ENCODE assay signal across 9 cellular contexts in genomic region chr14:52949249-52949648, GRCh38. TPM values are rescaled to one million over a fixed set of nuclear protein-coding genes. Genes with fewer than 3 reads are reported as not detected.
DNase-seq lines count a peak whose midpoint lies in the region; ATAC-seq lines count a peak whose summit lies in the region.
"Had no signal": no experiment of that assay in that cellular context is flagged by ENCODE, and none has a peak within 500 bp of the region (broad histone marks: within the 10 kb centered on the region; RNA-seq: fewer than 3 reads in every experiment).

No MANE protein-coding gene starts in this region.

- H3K9me3 ChIP-seq in HUES48 (ENCODE audit: control insufficient read depth, insufficient read depth, low read length) (no peaks in the 10 kb centered on the region), adipocyte (ENCODE audit: control insufficient read depth, low read length) (no peaks in the 10 kb centered on the region), iPS-20b (ENCODE audit: insufficient read depth, low read depth, low read length) (no peaks in the 10 kb centered on the region)

- H3K36me3 ChIP-seq in HUES48 (ENCODE audit: control insufficient read depth, insufficient read depth, low read length) (peaks cover 16% of the 10 kb centered on the region), adipocyte (ENCODE audit: control insufficient read depth, insufficient read depth, low read length, severe bottlenecking) (peaks cover 33% of the 10 kb centered on the region), iPS-20b (ENCODE audit: insufficient read depth, low read depth, low read length) (peaks cover 20% of the 10 kb centered on the region)

- peak overlapping the region; percentile 70; the same call in 1 of the 2 replicates for H3K9ac ChIP-seq in HUES48 (ENCODE audit: low read depth, low read length)
- H3K9ac ChIP-seq in adipocyte (ENCODE audit: low read length), result peak overlapping the region; percentile 99
- H3K9ac ChIP-seq in iPS-20b (ENCODE audit: low read depth, low read length), result peak overlapping the region; percentile 94; the same call in 1 of the 2 replicates

- H3K27me3 Mint-ChIP-seq in stimulated activated memory B cell treated with anti-CD40 and anti-IgM and Interleukin-4, amounts not matched to agents 10 μg/mL and 1 μg/mL and 100 μg/mL, for 72 hours, result peaks cover 50% of the 10 kb centered on the region

- ATAC-seq in stimulated activated memory B cell treated with anti-CD40 and anti-IgM and Interleukin-4, amounts not matched to agents 10 μg/mL and 1 μg/mL and 100 μg/mL, for 72 hours, result no peak

- H3K27me3 ChIP-seq in HUES48 (ENCODE audit: control insufficient read depth, insufficient read depth, low read length), result no peaks in the 10 kb centered on the region
- H3K27me3 ChIP-seq in adipocyte (replicated peaks; ENCODE audit: control insufficient read depth, insufficient read depth, low read length), result no peaks in the 10 kb centered on the region
- no peaks in the 10 kb centered on the region for H3K27me3 ChIP-seq in iPS-20b (ENCODE audit: insufficient read depth, low read length)

- H3K27ac Mint-ChIP-seq in stimulated activated memory B cell treated with anti-CD40 and anti-IgM and Interleukin-4, amounts not matched to agents 10 μg/mL and 1 μg/mL and 100 μg/mL, for 72 hours, result no peak overlapping the region

- no peaks in the 10 kb centered on the region for H3K9me3 Mint-ChIP-seq in stimulated activated memory B cell treated with anti-CD40 and anti-IgM and Interleukin-4, amounts not matched to agents 10 μg/mL and 1 μg/mL and 100 μg/mL, for 72 hours
- H3K9me3 Mint-ChIP-seq: IgD-negative memory B cell had no signal

- H3K4me3 ChIP-seq in HUES48 (ENCODE audit: low read depth, low read length), result peak overlapping the region; percentile 85
- H3K4me3 ChIP-seq in adipocyte (ENCODE audit: low read length), result peak overlapping the region; percentile 93
- H3K4me3 ChIP-seq in iPS-20b (ENCODE audit: low read length), result peak overlapping the region; percentile 99

- no peak overlapping the region for H3K27ac ChIP-seq in HUES48 (ENCODE audit: low read depth, low read length)
- no peak overlapping the region for H3K27ac ChIP-seq in iPS-20b (ENCODE audit: low read length)

- no peaks in the 10 kb centered on the region for H3K36me3 Mint-ChIP-seq in stimulated activated memory B cell treated with anti-CD40 and anti-IgM and Interleukin-4, amounts not matched to agents 10 μg/mL and 1 μg/mL and 100 μg/mL, for 72 hours

- DNase-seq in adipocyte (ENCODE audit: low read depth), result no peak
- DNase-seq in Kasumi-1 (lab: John Stamatoyannopoulos, UW), result no peak
- DNase-seq in stimulated activated CD4-positive, alpha-beta T cell treated with anti-CD3 and anti-CD28 coated beads, Interleukin-4, amount 100 ng/mL, for 24 hours, result no peak
- no peak for DNase-seq in SK-N-DZ (ENCODE audit: low spot score)
- DNase-seq in GF-D8 (lab: John Stamatoyannopoulos, UW), result no peak

- H3K4me3 Mint-ChIP-seq in stimulated activated memory B cell treated with anti-CD40 and anti-IgM and Interleukin-4, amounts not matched to agents 10 μg/mL and 1 μg/mL and 100 μg/mL, for 72 hours, result peak overlapping the region; percentile 75

- H3K4me1 Mint-ChIP-seq in stimulated activated memory B cell treated with anti-CD40 and anti-IgM and Interleukin-4, amounts not matched to agents 10 μg/mL and 1 μg/mL and 100 μg/mL, for 72 hours, result peaks cover 23% of the 10 kb centered on the region

- H3K4me1 ChIP-seq in HUES48 (ENCODE audit: control insufficient read depth, insufficient read depth, low read length) (peaks cover 41% of the 10 kb centered on the region), adipocyte (ENCODE audit: control insufficient read depth, insufficient read depth, low read length) (peaks cover 46% of the 10 kb centered on the region), iPS-20b (ENCODE audit: insufficient read depth, low read length) (peaks cover 31% of the 10 kb centered on the region)

RNA-seq across cellular contexts. Expression of gene FERMT2, which starts 1.6 kb away (rescaled TPM):
- polyA plus RNA-seq in SK-N-DZ (2014; cell fraction: cytosol; rRNA removed), result 41.5 and 46.6 TPM in 2 replicates
- 27.5 and 39.0 TPM in 2 replicates for polyA plus RNA-seq in SK-N-DZ (2014; cell fraction: nucleus; rRNA removed)
- polyA plus RNA-seq: IgD-negative memory B cell had no signal
